1 cellular context compared by ENCODE assay signal in genomic region chr7:11473807-11474424, GRCh38.
TF ChIP-seq lines count a peak whose summit lies in the region.

No MANE protein-coding gene starts in this region.

TF ChIP-seq in WTC11, 78 proteins besides CTCF, POLR2A, EP300 and RAD21 (continued from another document):
- TF ChIP-seq, protein P1, sequence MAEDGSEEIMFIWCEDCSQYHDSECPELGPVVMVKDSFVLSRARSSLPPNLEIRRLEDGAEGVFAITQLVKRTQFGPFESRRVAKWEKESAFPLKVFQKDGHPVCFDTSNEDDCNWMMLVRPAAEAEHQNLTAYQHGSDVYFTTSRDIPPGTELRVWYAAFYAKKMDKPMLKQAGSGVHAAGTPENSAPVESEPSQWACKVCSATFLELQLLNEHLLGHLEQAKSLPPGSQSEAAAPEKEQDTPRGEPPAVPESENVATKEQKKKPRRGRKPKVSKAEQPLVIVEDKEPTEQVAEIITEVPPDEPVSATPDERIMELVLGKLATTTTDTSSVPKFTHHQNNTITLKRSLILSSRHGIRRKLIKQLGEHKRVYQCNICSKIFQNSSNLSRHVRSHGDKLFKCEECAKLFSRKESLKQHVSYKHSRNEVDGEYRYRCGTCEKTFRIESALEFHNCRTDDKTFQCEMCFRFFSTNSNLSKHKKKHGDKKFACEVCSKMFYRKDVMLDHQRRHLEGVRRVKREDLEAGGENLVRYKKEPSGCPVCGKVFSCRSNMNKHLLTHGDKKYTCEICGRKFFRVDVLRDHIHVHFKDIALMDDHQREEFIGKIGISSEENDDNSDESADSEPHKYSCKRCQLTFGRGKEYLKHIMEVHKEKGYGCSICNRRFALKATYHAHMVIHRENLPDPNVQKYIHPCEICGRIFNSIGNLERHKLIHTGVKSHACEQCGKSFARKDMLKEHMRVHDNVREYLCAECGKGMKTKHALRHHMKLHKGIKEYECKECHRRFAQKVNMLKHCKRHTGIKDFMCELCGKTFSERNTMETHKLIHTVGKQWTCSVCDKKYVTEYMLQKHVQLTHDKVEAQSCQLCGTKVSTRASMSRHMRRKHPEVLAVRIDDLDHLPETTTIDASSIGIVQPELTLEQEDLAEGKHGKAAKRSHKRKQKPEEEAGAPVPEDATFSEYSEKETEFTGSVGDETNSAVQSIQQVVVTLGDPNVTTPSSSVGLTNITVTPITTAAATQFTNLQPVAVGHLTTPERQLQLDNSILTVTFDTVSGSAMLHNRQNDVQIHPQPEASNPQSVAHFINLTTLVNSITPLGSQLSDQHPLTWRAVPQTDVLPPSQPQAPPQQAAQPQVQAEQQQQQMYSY (CRISPR knock-in tag; IDR thresholded peaks at IDR 0.05) = no peak
- TF ChIP-seq MXD4 (CRISPR knock-in tag; IDR thresholded peaks at IDR 0.05; ENCODE audit: borderline replicate concordance) (no peak), NR1H2 (CRISPR knock-in tag; IDR thresholded peaks at IDR 0.05) (no peak)
